ENCODE assay signal across 8 cellular contexts in the genomic region with DNA sequence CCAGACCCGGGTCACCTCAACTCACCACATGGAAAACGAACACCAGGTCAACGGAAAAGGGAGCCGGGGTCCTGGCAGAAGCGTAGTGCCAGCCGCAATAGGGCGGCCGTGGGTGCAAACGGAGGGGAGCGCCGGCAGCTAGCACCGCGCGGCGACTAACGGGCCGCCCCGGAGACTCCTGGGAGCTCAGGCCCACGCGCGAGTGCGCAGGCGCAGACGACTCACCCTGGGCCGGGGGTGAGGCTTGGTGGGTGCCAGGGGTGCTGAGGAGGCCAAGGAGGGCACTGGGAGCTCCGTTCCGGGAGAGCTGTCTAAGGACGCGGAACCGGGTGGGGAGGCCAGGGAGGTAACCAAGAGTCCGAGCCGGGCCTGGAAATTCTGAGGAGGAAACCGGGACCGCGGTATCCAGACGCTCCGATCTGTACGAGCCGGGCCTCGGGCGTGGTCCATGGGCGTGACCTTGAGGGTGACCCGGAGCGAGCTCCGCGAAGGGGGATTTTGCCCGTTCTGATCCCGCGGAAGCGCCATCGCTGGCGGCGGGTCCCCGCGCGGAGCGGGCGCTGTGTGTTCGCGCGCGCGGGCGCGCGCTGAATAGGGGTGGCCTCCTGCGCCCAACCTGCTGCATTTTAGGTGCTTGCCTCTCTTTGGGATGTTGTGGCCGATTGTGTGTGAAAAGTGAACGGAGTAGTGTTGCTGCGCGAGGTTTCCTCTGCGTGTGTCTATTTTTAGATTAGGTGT. TPM values are rescaled to one million over a fixed set of nuclear protein-coding genes. Genes with fewer than 3 reads are reported as not detected.
DNase-seq lines count a peak whose midpoint lies in the region; ATAC-seq, FAIRE-seq and TF ChIP-seq lines count a peak whose summit lies in the region.

A gene (plus strand): TSS at position 213 of the 738 bp plus-strand sequence. CDS start 4,602 bp downstream, outside the sequence.

- peak within 1 kb of the TSS; percentile 59 for H3K9ac ChIP-seq in muscle layer of colon (ENCODE audit: low read length)

- H3K36me3 ChIP-seq in muscle layer of colon (ENCODE audit: insufficient read depth, low read length): peaks cover 9% of the 10 kb centered on the region

- peak; percentile 57; the same call in 1 of the 2 replicates for TF ChIP-seq POLR2A in GM12891 (IDR thresholded peaks at IDR 0.05; ENCODE audit: low read depth, low read length)

- no peaks in the 10 kb centered on the region for H3K9me3 ChIP-seq in muscle layer of colon (ENCODE audit: low read length)

- H3K4me3 ChIP-seq in muscle layer of colon (ENCODE audit: low read depth in 1 of 2, low read length in 2 of 2): peak within 1 kb of the TSS; percentile 45 to 86

- ATAC-seq in HG02852 (IDR thresholded peaks at IDR 0.05; ENCODE audit: unreplicated experiment) (peak; percentile 75), esophagus mucosa (peak; percentile 84)

- DNase-seq in GM12891 (ENCODE audit: insufficient read length, low spot score) (peak; percentile 84), NCI-H82 (lab: John Stamatoyannopoulos, UW) (peak; percentile 92), activated T-cell treated with anti-CD3 and anti-CD28 coated beads for 4 hours (peak; percentile 86), NCI-H2227 treated with DMSO at 0.1 percent for 48 hours (lab: John Stamatoyannopoulos, UW) (no peak)
- DNase-seq in stimulated activated CD8-positive, alpha-beta memory T cell treated with anti-CD3 and anti-CD28 coated beads, Interleukin-4, amount 100 ng/mL, for 48 hours: peak; percentile 92

- FAIRE-seq in GM12891 (lab: Jason Lieb, UNC): no peak

- H3K27me3 ChIP-seq in muscle layer of colon (ENCODE audit: control insufficient read depth in 1 of 2, insufficient read depth in 2 of 2, low read length in 2 of 2): no peaks in the 10 kb centered on the region

- peak within 1 kb of the TSS; percentile 35 for H3K27ac ChIP-seq in muscle layer of colon (ENCODE audit: low read depth, low read length)

- peaks cover 4% of the 10 kb centered on the region for H3K4me1 ChIP-seq in muscle layer of colon (ENCODE audit: insufficient read depth, low read length)

TF ChIP-seq in GM12891, 5 proteins besides CTCF, POLR2A, EP300 and RAD21:
- TF ChIP-seq POU2F2 (IDR thresholded peaks at IDR 0.05; ENCODE audit: low read depth, low read length) (no peak), PAX5 (IDR thresholded peaks at IDR 0.05; ENCODE audit: insufficient read depth, low read length, severe bottlenecking) (no peak), SPI1 (IDR thresholded peaks at IDR 0.05; ENCODE audit: low read depth, low read length) (no peak), TAF1 (IDR thresholded peaks at IDR 0.05; ENCODE audit: low read depth, low read length) (no peak), POLR2AphosphoS5 (IDR thresholded peaks at IDR 0.05; ENCODE audit: low read depth, low read length) (no peak)

RNA-seq across cellular contexts. Expression of the gene that starts here (rescaled TPM):
- polyA plus RNA-seq in GM12891 (2012; ENCODE audit: low read depth, missing spikeins): 2.5 TPM
- 0.72 TPM for total RNA-seq in esophagus mucosa

Comparison
In these comparisons a context has a peak if more than half of its experiments do, and no peak if none do; other contexts are left out.
1. Peak in ATAC-seq in esophagus mucosa; RNA of the gene not detected or under 1 TPM.